ENCODE assay signal across 25 cellular contexts in genomic region chr5:79871721-79872120, GRCh38.
"Had no signal": no experiment of that assay in that cellular context is flagged by ENCODE, and none has a peak within 500 bp of the region (broad histone marks: within the 10 kb centered on the region; RNA-seq: fewer than 3 reads in every experiment).

No MANE protein-coding gene starts in this region.

- H3K27me3 ChIP-seq: colonic mucosa, neural progenitor cell, sigmoid colon, testis had no signal

- H3K4me1 ChIP-seq: colonic mucosa, esophagus squamous epithelium, neural progenitor cell, sigmoid colon, spleen, testis, tibial artery had no signal

- DNase-seq: colonic mucosa; effector memory CD4-positive, alpha-beta T cell; esophagus squamous epithelium; foreskin melanocyte; glutamatergic neuron; mesenchymal stem cell; mucosa of descending colon; naive B cell; right cardiac atrium; sigmoid colon; spleen; stimulated activated CD4-positive, alpha-beta T cell treated with anti-CD3 and anti-CD28 coated beads, Interleukin-4, amount 100 ng/mL, for 4 hours; stimulated activated naive CD8-positive, alpha-beta T cell treated with anti-CD3 and anti-CD28 coated beads, Interleukin-15, Interleukin-2, amounts not matched to agents 100 U/mL and 50 U/mL, for 24 hours; substantia nigra; testis; tibial artery had no signal

- H3K4me3 Mint-ChIP-seq: dendritic cell treated with granulocyte-macrophage colony-stimulating factor and Interleukin-4, amounts not matched to agents 40 ng/mL and 50 ng/mL, for 4 days; mesothelial cell of epicardium; naive B cell; natural killer cell treated with Interleukin-12 subunit alpha and Interleukin-12 subunit beta and Interleukin-15 and Interleukin-18, amount 100 ng/mL, for 72 hours; neural progenitor cell; stimulated activated memory B cell treated with anti-CD40 and anti-IgM and Interleukin-4, amounts not matched to agents 10 μg/mL and 1 μg/mL and 100 μg/mL, for 72 hours; type B pancreatic cell had no signal

- H3K4me3 ChIP-seq: colonic mucosa, esophagus squamous epithelium, mucosa of descending colon, neural progenitor cell, sigmoid colon, skin epidermis, spleen, testis, tibial artery had no signal

- H3K27ac ChIP-seq: colonic mucosa, esophagus squamous epithelium, neural progenitor cell, parathyroid adenoma, skin epidermis, spleen, testis, tibial artery had no signal

- H3K27ac Mint-ChIP-seq: dendritic cell treated with granulocyte-macrophage colony-stimulating factor and Interleukin-4, amounts not matched to agents 40 ng/mL and 50 ng/mL, for 4 days; mesothelial cell of epicardium; naive B cell; natural killer cell treated with Interleukin-12 subunit alpha and Interleukin-12 subunit beta and Interleukin-15 and Interleukin-18, amount 100 ng/mL, for 72 hours; neural progenitor cell; progenitor cell of endocrine pancreas; stimulated activated memory B cell treated with anti-CD40 and anti-IgM and Interleukin-4, amounts not matched to agents 10 μg/mL and 1 μg/mL and 100 μg/mL, for 72 hours; type B pancreatic cell had no signal

- H3K36me3 ChIP-seq: colonic mucosa, esophagus squamous epithelium, neural progenitor cell, sigmoid colon, spleen, tibial artery had no signal

- H3K4me1 Mint-ChIP-seq: naive B cell; stimulated activated memory B cell treated with anti-CD40 and anti-IgM and Interleukin-4, amounts not matched to agents 10 μg/mL and 1 μg/mL and 100 μg/mL, for 72 hours had no signal

- ATAC-seq: mucosa of descending colon; natural killer cell treated with Interleukin-12 subunit alpha and Interleukin-12 subunit beta and Interleukin-15 and Interleukin-18, amount 100 ng/mL, for 72 hours; stimulated activated memory B cell treated with anti-CD40 and anti-IgM and Interleukin-4, amounts not matched to agents 10 μg/mL and 1 μg/mL and 100 μg/mL, for 72 hours; stimulated activated naive CD8-positive, alpha-beta T cell treated with anti-CD3 and anti-CD28 coated beads, Interleukin-15, Interleukin-2, amounts not matched to agents 100 U/mL and 50 U/mL, for 24 hours had no signal

- H3K9me3 Mint-ChIP-seq: dendritic cell treated with granulocyte-macrophage colony-stimulating factor and Interleukin-4, amounts not matched to agents 40 ng/mL and 50 ng/mL, for 4 days; mesothelial cell of epicardium; naive B cell; natural killer cell treated with Interleukin-12 subunit alpha and Interleukin-12 subunit beta and Interleukin-15 and Interleukin-18, amount 100 ng/mL, for 72 hours; neural progenitor cell; stimulated activated memory B cell treated with anti-CD40 and anti-IgM and Interleukin-4, amounts not matched to agents 10 μg/mL and 1 μg/mL and 100 μg/mL, for 72 hours; type B pancreatic cell had no signal

- H3K9me3 ChIP-seq: colonic mucosa, esophagus squamous epithelium, mucosa of descending colon, sigmoid colon, spleen, testis, tibial artery had no signal

- H3K36me3 Mint-ChIP-seq: mesothelial cell of epicardium; naive B cell; natural killer cell treated with Interleukin-12 subunit alpha and Interleukin-12 subunit beta and Interleukin-15 and Interleukin-18, amount 100 ng/mL, for 72 hours; neural progenitor cell; stimulated activated memory B cell treated with anti-CD40 and anti-IgM and Interleukin-4, amounts not matched to agents 10 μg/mL and 1 μg/mL and 100 μg/mL, for 72 hours; type B pancreatic cell had no signal
